Comparison of ENCODE assay signal across 1 cellular context in genomic region chr4:173252024-173252935, GRCh38.
TF ChIP-seq lines count a peak whose summit lies in the region.

No MANE protein-coding gene starts in this region.

TF ChIP-seq in GM12878, 131 proteins besides CTCF, POLR2A, EP300 and RAD21 (continued from another document and continues in another):
- TF ChIP-seq ZNF592 (IDR thresholded peaks at IDR 0.05) (no peak), HDAC6 (IDR thresholded peaks at IDR 0.05; ENCODE audit: unreplicated experiment) (no peak), CBX3 (IDR thresholded peaks at IDR 0.05; ENCODE audit: borderline replicate concordance, low read depth) (no peak), GATAD2B (conservative IDR thresholded peaks at IDR 0.05; ENCODE audit: low read depth) (no peak), HDAC2 (IDR thresholded peaks at IDR 0.05) (no peak), ZBTB11 (CRISPR knock-in tag; IDR thresholded peaks at IDR 0.05) (no peak), SKIL (IDR thresholded peaks at IDR 0.05; ENCODE audit: low read depth, poor library complexity, severe bottlenecking) (no peak), SPI1 (IDR thresholded peaks at IDR 0.05; ENCODE audit: borderline replicate concordance, insufficient read depth, low read depth, low read length) (no peak), TBL1XR1 (IDR thresholded peaks at IDR 0.05; ENCODE audit: low read depth, low read length) (no peak), HDGF (IDR thresholded peaks at IDR 0.05) (no peak), CREM (IDR thresholded peaks at IDR 0.05; ENCODE audit: low read depth) (peak; percentile 84), CHD4 (IDR thresholded peaks at IDR 0.05) (no peak), ELK1 (IDR thresholded peaks at IDR 0.05; ENCODE audit: low read depth, low read length) (no peak), ZBTB4 (CRISPR knock-in tag; IDR thresholded peaks at IDR 0.05) (no peak), PBX3 (IDR thresholded peaks at IDR 0.05; ENCODE audit: insufficient replicate concordance, low read depth, low read length) (peak; percentile 27), CREB1 (IDR thresholded peaks at IDR 0.05; ENCODE audit: low read depth) (no peak; the same call in 1 of the 2 replicates), TAF1 (IDR thresholded peaks at IDR 0.05; ENCODE audit: borderline replicate concordance, low read depth, low read length) (no peak), SMAD5 (IDR thresholded peaks at IDR 0.05; ENCODE audit: low read depth) (no peak), IRF3 (IDR thresholded peaks at IDR 0.05) (no peak), EED (IDR thresholded peaks at IDR 0.05; ENCODE audit: low read depth) (peak; percentile 76), E4F1 (IDR thresholded peaks at IDR 0.05; ENCODE audit: borderline replicate concordance, partially characterized antibody) (no peak), RCOR1 (conservative IDR thresholded peaks at IDR 0.05; ENCODE audit: low read depth, low read length) (no peak), ZBTB33 (IDR thresholded peaks at IDR 0.05) (no peak), HSF1 (IDR thresholded peaks at IDR 0.05; ENCODE audit: low read depth, low read length) (no peak), KLF5 (IDR thresholded peaks at IDR 0.05; ENCODE audit: partially characterized antibody) (no peak), BRCA1 (IDR thresholded peaks at IDR 0.05; ENCODE audit: low read depth, low read length) (no peak), RFX5 (IDR thresholded peaks at IDR 0.05; ENCODE audit: low read depth, low read length) (no peak), ZNF217 (IDR thresholded peaks at IDR 0.05) (no peak), MYB (IDR thresholded peaks at IDR 0.05; ENCODE audit: borderline replicate concordance, low read depth, low read length) (no peak), FOS (IDR thresholded peaks at IDR 0.05; ENCODE audit: borderline replicate concordance, extremely low read depth, insufficient read length) (no peak), CBX5 (IDR thresholded peaks at IDR 0.05; ENCODE audit: low read depth) (no peak), RUNX3 (IDR thresholded peaks at IDR 0.05; ENCODE audit: low read length) (peak; percentile 97), ZSCAN29 (IDR thresholded peaks at IDR 0.05) (no peak)
